ENCODE assay signal across 8 cellular contexts in genomic region chr13:97344250-97345175, GRCh38.
DNase-seq lines count a peak whose midpoint lies in the region; ATAC-seq and TF ChIP-seq lines count a peak whose summit lies in the region.

No MANE protein-coding gene starts in this region.

- no TSS peak for BruUV-seq in PC-3 (replicated peaks; lab: Mats Ljungman, UMichigan)

- no peak overlapping the region for H3K27ac ChIP-seq in PC-3 (ENCODE audit: low read length)

- H4K20me1 ChIP-seq in PC-3 (ENCODE audit: low read length) = no peaks in the 10 kb centered on the region

- H3K4me3 ChIP-seq in PC-3 (ENCODE audit: low read length) = no peak overlapping the region

- H3K9me3 Mint-ChIP-seq in progenitor cell of endocrine pancreas (ENCODE audit: low read depth) = peaks cover 6% of the 10 kb centered on the region

- DNase-seq in COLO668 (lab: John Stamatoyannopoulos, UW; ENCODE audit: unreplicated experiment) = peak; percentile 80
- DNase-seq in GM19238 (ENCODE audit: insufficient read length, low spot score) = peak; percentile 19
- DNase-seq in PC-3 = peak; percentile 68
- peak; percentile 52 for DNase-seq in activated naive CD4-positive, alpha-beta T cell treated with anti-CD3 and anti-CD28 coated beads, Interleukin-2, amount 50 U/mL, for 16 hours
- peak in 41 of 42 donors; percentile 49 to 90 (median 74) for DNase-seq in head of caudate nucleus
- no peak for DNase-seq in progenitor cell of endocrine pancreas (ENCODE audit: low spot score, unreplicated experiment)

- H2AFZ ChIP-seq in PC-3 (ENCODE audit: low read length) = no peak overlapping the region

- H3F3A ChIP-seq in PC-3 (ENCODE audit: low read length, unreplicated experiment) = no peaks in the 10 kb centered on the region

- no peaks in the 10 kb centered on the region for H3K27me3 ChIP-seq in PC-3 (ENCODE audit: low read length)

- ATAC-seq in HG03521 (IDR thresholded peaks at IDR 0.05; ENCODE audit: unreplicated experiment) (peak; percentile 60), PC-3 (peak; percentile 89), GM19035 (IDR thresholded peaks at IDR 0.05; ENCODE audit: unreplicated experiment) (no peak)

- peaks cover 31% of the 10 kb centered on the region for H3K36me3 Mint-ChIP-seq in progenitor cell of endocrine pancreas (ENCODE audit: insufficient read depth)

- H3K9me3 ChIP-seq in PC-3 (ENCODE audit: low read length) = no peaks in the 10 kb centered on the region

- no peak overlapping the region for H3K9ac ChIP-seq in PC-3 (ENCODE audit: low read length)

- POLR2A ChIA-PET in PC-3 (lab: Charles Lee; ENCODE audit: unreplicated experiment) = no interaction called here

- CTCF ChIA-PET in PC-3 (lab: Charles Lee) = interaction anchor here (0.6 to 1.5 kb wide), 5 partner anchors 15 to 326 kb away, joined by 3 to 7 read pairs (median 5); no protein-coding TSS in a partner anchor

- H3K36me3 ChIP-seq in PC-3 (ENCODE audit: low read depth, low read length) = no peaks in the 10 kb centered on the region

- H3K79me2 ChIP-seq in PC-3 (ENCODE audit: low read length) = no peaks in the 10 kb centered on the region

- TF ChIP-seq CTCF in PC-3 (conservative IDR thresholded peaks at IDR 0.05; ENCODE audit: low read depth, low read length) = peak; percentile 80
- TF ChIP-seq CTCF in progenitor cell of endocrine pancreas (IDR thresholded peaks at IDR 0.05; ENCODE audit: unreplicated experiment) = peak; percentile 71

- peaks cover 17% of the 10 kb centered on the region for H3K4me1 ChIP-seq in PC-3 (ENCODE audit: insufficient read depth, low read length)

- no peaks in the 10 kb centered on the region for H3K27me3 Mint-ChIP-seq in progenitor cell of endocrine pancreas

- intact Hi-C loops in PC-3 (cut with micrococcal nuclease) (loop anchor here (1.0 to 5.0 kb wide), 7 partner anchors 47 to 313 kb away; partner anchors contain the start of gene MBNL2), head of caudate nucleus (cut with DNase I) (no loop called here)

- no peak overlapping the region for H3K4me2 ChIP-seq in PC-3 (ENCODE audit: low read length)

- H3K27ac Mint-ChIP-seq in progenitor cell of endocrine pancreas = no peak overlapping the region

- H3K4me3 Mint-ChIP-seq in progenitor cell of endocrine pancreas (ENCODE audit: low read depth) = no peak overlapping the region

- H3K4me1 Mint-ChIP-seq in progenitor cell of endocrine pancreas (ENCODE audit: low read depth) = peaks cover 33% of the 10 kb centered on the region

- H3K9me2 ChIP-seq in PC-3 (replicated peaks; ENCODE audit: low read length) = no peaks in the 10 kb centered on the region
